ENCODE assay signal across 24 cellular contexts in genomic region chr5:65986796-65987195, GRCh38.
A peak's percentile ranks its signal among the peaks of the same experiment; 100 is the strongest.
DNase-seq lines count a peak whose midpoint lies in the region; ATAC-seq and TF ChIP-seq lines count a peak whose summit lies in the region.
"Had no signal": no experiment of that assay in that cellular context is flagged by ENCODE, and none has a peak within 500 bp of the region (broad histone marks: within the 10 kb centered on the region; RNA-seq: fewer than 3 reads in every experiment).

No MANE protein-coding gene starts in this region.

- H3K9me3 Mint-ChIP-seq in type B pancreatic cell, result peaks cover 7% of the 10 kb centered on the region
- H3K9me3 Mint-ChIP-seq: activated CD4-positive, alpha-beta T cell treated with anti-CD3 and anti-CD28 coated beads, Interleukin-2, amount 10 ng/mL, durations not matched to agents 24 days and 14 days; dendritic cell treated with granulocyte-macrophage colony-stimulating factor and Interleukin-4, amounts not matched to agents 40 ng/mL and 50 ng/mL, for 4 days; IgD-negative memory B cell; T-helper 2 cell treated with Interferon-gamma antibody and Interleukin-4, amounts not matched to agents 5 μg/mL and 100 μg/mL, for 36 hours had no signal

- DNase-seq in cardiac muscle cell (ENCODE audit: low read depth in 1 of 2, low spot score in 1 of 2), result no peak
- DNase-seq in right atrium auricular region (ENCODE audit: low spot score), result no peak
- DNase-seq in NCI-H510A treated with DMSO at 0.1 percent for 48 hours (lab: John Stamatoyannopoulos, UW), result peak; percentile 45
- DNase-seq in left kidney (ENCODE audit: low read depth, low spot score), result peak; percentile 49
- DNase-seq in type B pancreatic cell (ENCODE audit: extremely low spot score, unreplicated experiment), result no peak
- DNase-seq in activated CD4-positive, alpha-beta T cell treated with anti-CD3 and anti-CD28 coated beads, Interleukin-2, amount 50 U/mL, for 1 hour, result no peak
- DNase-seq: activated CD4-positive, alpha-beta T cell treated with anti-CD3 and anti-CD28 coated beads, Interleukin-2, amount 10 ng/mL, durations not matched to agents 24 days and 14 days; activated naive CD4-positive, alpha-beta T cell treated with anti-CD3 and anti-CD28 coated beads, Interleukin-2, amount 50 U/mL, for 16 hours; amygdala; DMS 273 treated with DMSO at 0.1 percent for 48 hours; NCI-H1105; NCI-H2171; NCI-H526 treated with DMSO at 0.1 percent for 48 hours; pancreas; right cardiac atrium; stimulated activated naive CD4-positive, alpha-beta T cell treated with Interleukin-2 at 50 U/mL for 16 hours; testis; WERI-Rb-1 had no signal

- no peaks in the 10 kb centered on the region for H3K9me3 ChIP-seq in cardiac muscle cell (ENCODE audit: low read depth)
- H3K9me3 ChIP-seq in right atrium auricular region, result no peaks in the 10 kb centered on the region
- H3K9me3 ChIP-seq: pancreas, testis had no signal

- TF ChIP-seq CTCF in cardiac muscle cell (IDR thresholded peaks at IDR 0.05; ENCODE audit: low read depth, low read length), result no peak
- TF ChIP-seq CTCF in right atrium auricular region (IDR thresholded peaks at IDR 0.05), result no peak
- no peak for TF ChIP-seq CTCF in type B pancreatic cell (conservative IDR thresholded peaks at IDR 0.05)

- H3K27ac ChIP-seq in cardiac muscle cell (peak overlapping the region; percentile 28), right atrium auricular region (no peak overlapping the region)
- H3K27ac ChIP-seq: C4-2B, pancreas, RWPE1, testis, WERI-Rb-1 had no signal

- no peak overlapping the region for H3K4me3 Mint-ChIP-seq in type B pancreatic cell
- H3K4me3 Mint-ChIP-seq: activated CD4-positive, alpha-beta T cell treated with anti-CD3 and anti-CD28 coated beads, Interleukin-2, amount 10 ng/mL, durations not matched to agents 24 days and 14 days; dendritic cell treated with granulocyte-macrophage colony-stimulating factor and Interleukin-4, amounts not matched to agents 40 ng/mL and 50 ng/mL, for 4 days; IgD-negative memory B cell; T-helper 2 cell treated with Interferon-gamma antibody and Interleukin-4, amounts not matched to agents 5 μg/mL and 100 μg/mL, for 36 hours had no signal

- H3K4me1 Mint-ChIP-seq in type B pancreatic cell (ENCODE audit: unreplicated experiment), result peaks cover 35% of the 10 kb centered on the region

- no peaks in the 10 kb centered on the region for H3K36me3 ChIP-seq in cardiac muscle cell
- H3K36me3 ChIP-seq in right atrium auricular region, result no peaks in the 10 kb centered on the region
- H3K36me3 ChIP-seq: pancreas, WERI-Rb-1 had no signal

- peak overlapping the region; percentile 26 for H3K27ac Mint-ChIP-seq in type B pancreatic cell
- H3K27ac Mint-ChIP-seq: activated CD4-positive, alpha-beta T cell treated with anti-CD3 and anti-CD28 coated beads, Interleukin-2, amount 10 ng/mL, durations not matched to agents 24 days and 14 days; dendritic cell treated with granulocyte-macrophage colony-stimulating factor and Interleukin-4, amounts not matched to agents 40 ng/mL and 50 ng/mL, for 4 days; T-helper 2 cell treated with Interferon-gamma antibody and Interleukin-4, amounts not matched to agents 5 μg/mL and 100 μg/mL, for 36 hours had no signal

- H3K4me3 ChIP-seq in cardiac muscle cell, result no peak overlapping the region
- no peak overlapping the region for H3K4me3 ChIP-seq in right atrium auricular region
- H3K4me3 ChIP-seq: pancreas, testis had no signal

- H3K27me3 Mint-ChIP-seq in type B pancreatic cell, result no peaks in the 10 kb centered on the region
- H3K27me3 Mint-ChIP-seq: activated CD4-positive, alpha-beta T cell treated with anti-CD3 and anti-CD28 coated beads, Interleukin-2, amount 10 ng/mL, durations not matched to agents 24 days and 14 days; dendritic cell treated with granulocyte-macrophage colony-stimulating factor and Interleukin-4, amounts not matched to agents 40 ng/mL and 50 ng/mL, for 4 days; IgD-negative memory B cell had no signal

- H3K4me1 ChIP-seq in cardiac muscle cell (ENCODE audit: low read depth) (no peaks in the 10 kb centered on the region), right atrium auricular region (peaks cover 0 to 16% of the 10 kb centered on the region in 2 donors)
- H3K4me1 ChIP-seq: testis had no signal

- peaks cover 13% of the 10 kb centered on the region for H3K36me3 Mint-ChIP-seq in type B pancreatic cell

- ATAC-seq in GM21526 (IDR thresholded peaks at IDR 0.05; ENCODE audit: low FRiP score, unreplicated experiment), result no peak
- ATAC-seq: right cardiac atrium had no signal

- H3K27me3 ChIP-seq in cardiac muscle cell (no peaks in the 10 kb centered on the region), right atrium auricular region (no peaks in the 10 kb centered on the region)
- H3K27me3 ChIP-seq: pancreas, testis had no signal

Comparison
In these comparisons a context has a peak if more than half of its experiments do, and no peak if none do; other contexts are left out.
1. DNase-seq: peak in NCI-H510A treated with DMSO at 0.1 percent for 48 hours (single experiment) and left kidney (single experiment); none in cardiac muscle cell (0 of 2), right atrium auricular region (single experiment), type B pancreatic cell (single experiment) and activated CD4-positive, alpha-beta T cell treated with anti-CD3 and anti-CD28 coated beads, Interleukin-2, amount 50 U/mL, for 1 hour (single experiment).